ENCODE assay signal across 11 cellular contexts in genomic region chr10:16987129-16987670, GRCh38.
A peak's percentile ranks its signal among the peaks of the same experiment; 100 is the strongest.
DNase-seq lines count a peak whose midpoint lies in the region; ATAC-seq and TF ChIP-seq lines count a peak whose summit lies in the region.
"Had no signal": no experiment of that assay in that cellular context is flagged by ENCODE, and none has a peak within 500 bp of the region (broad histone marks: within the 10 kb centered on the region; RNA-seq: fewer than 3 reads in every experiment).

No MANE protein-coding gene starts in this region.

- no peak overlapping the region for H3K27ac ChIP-seq in CD8-positive, alpha-beta T cell (ENCODE audit: low read depth, low read length)

- no peak overlapping the region for H3K4me3 ChIP-seq in CD8-positive, alpha-beta T cell (ENCODE audit: low read depth, low read length)
- H3K4me3 ChIP-seq in adipocyte (ENCODE audit: low read length), result peak overlapping the region; percentile 56
- H3K4me3 ChIP-seq in neuron (ENCODE audit: low read length), result peak overlapping the region; percentile 13

- intact Hi-C loops in CD8-positive, alpha-beta T cell (cut with DNase I, micrococcal nuclease), result no loop called here

- POLR2A ChIA-PET in CD8-positive, alpha-beta T cell (lab: Charles Lee), result interaction anchor here (1.3 kb wide), 1 partner anchor 18 kb away, joined by 3 read pairs; no protein-coding TSS in a partner anchor

- peaks cover 2% of the 10 kb centered on the region for H3K9me3 Mint-ChIP-seq in CD8-positive, alpha-beta T cell

- no peaks in the 10 kb centered on the region for H3K36me3 ChIP-seq in CD8-positive, alpha-beta T cell (ENCODE audit: insufficient read depth, low read length)
- H3K36me3 ChIP-seq in adipocyte (ENCODE audit: control insufficient read depth, insufficient read depth, low read length, severe bottlenecking), result no peaks in the 10 kb centered on the region
- no peaks in the 10 kb centered on the region for H3K36me3 ChIP-seq in neuron (ENCODE audit: insufficient read depth, low read length)
- H3K36me3 ChIP-seq: BE2C had no signal

- CTCF ChIA-PET in CD8-positive, alpha-beta T cell (lab: Charles Lee), result no interaction called here

- no peak overlapping the region for H3K4me3 Mint-ChIP-seq in CD8-positive, alpha-beta T cell

- H3K27me3 Mint-ChIP-seq in CD8-positive, alpha-beta T cell (ENCODE audit: low read depth), result no peaks in the 10 kb centered on the region

- H3K9ac ChIP-seq in adipocyte (ENCODE audit: low read length), result peak overlapping the region; percentile 81

- H3K36me3 Mint-ChIP-seq in CD8-positive, alpha-beta T cell, result peaks cover 5% of the 10 kb centered on the region

- H3K9me3 ChIP-seq in CD8-positive, alpha-beta T cell (ENCODE audit: low read length), result no peaks in the 10 kb centered on the region
- H3K9me3 ChIP-seq in adipocyte (ENCODE audit: control insufficient read depth, low read length) (no peaks in the 10 kb centered on the region), neuron (ENCODE audit: low read length) (no peaks in the 10 kb centered on the region)
- H3K9me3 ChIP-seq: BE2C had no signal

- no peak for TF ChIP-seq CTCF in CD8-positive, alpha-beta T cell (IDR thresholded peaks at IDR 0.05)

- no peaks in the 10 kb centered on the region for H3K4me1 ChIP-seq in CD8-positive, alpha-beta T cell (ENCODE audit: insufficient read depth, low read length)
- H3K4me1 ChIP-seq in adipocyte (ENCODE audit: control insufficient read depth, insufficient read depth, low read length), result peaks cover 24% of the 10 kb centered on the region
- H3K4me1 ChIP-seq in neuron (ENCODE audit: insufficient read depth, low read length), result peaks cover 34% of the 10 kb centered on the region
- H3K4me1 ChIP-seq: BE2C had no signal

- ATAC-seq in CD8-positive, alpha-beta T cell, result no peak
- ATAC-seq in GM19397 (IDR thresholded peaks at IDR 0.05; ENCODE audit: unreplicated experiment) (no peak), HG02571 (IDR thresholded peaks at IDR 0.05; ENCODE audit: unreplicated experiment) (no peak)

- H3K27me3 ChIP-seq in CD8-positive, alpha-beta T cell (ENCODE audit: insufficient read depth, low read length), result no peaks in the 10 kb centered on the region
- H3K27me3 ChIP-seq in adipocyte (replicated peaks; ENCODE audit: control insufficient read depth, insufficient read depth, low read length) (no peaks in the 10 kb centered on the region), neuron (ENCODE audit: insufficient read depth, low read length) (no peaks in the 10 kb centered on the region)
- H3K27me3 ChIP-seq: BE2C had no signal

- peak overlapping the region; percentile 12 for H3K27ac Mint-ChIP-seq in CD8-positive, alpha-beta T cell

- H3K4me1 Mint-ChIP-seq in CD8-positive, alpha-beta T cell (ENCODE audit: low read depth), result no peaks in the 10 kb centered on the region

- DNase-seq in CD8-positive, alpha-beta T cell, result no peak
- DNase-seq in adipocyte (ENCODE audit: low read depth) (peak; percentile 88), fibroblast of peridontal ligament (ENCODE audit: extremely low read depth) (peak; percentile 97), NCI-H82 treated with DMSO at 0.1 percent for 48 hours (lab: John Stamatoyannopoulos, UW; ENCODE audit: unreplicated experiment) (no peak), NCI-H2081 (lab: John Stamatoyannopoulos, UW) (no peak)
- DNase-seq: activated CD4-positive, CD25-positive, alpha-beta regulatory T cell treated with anti-CD3 and anti-CD28 coated beads, Interleukin-2, amount 50 U/mL, for 72 hours; BE2C; NCI-H82 had no signal

- peak overlapping the region; percentile 8 for H2AFZ ChIP-seq in neuron (ENCODE audit: low read depth, low read length)

Comparison
In these comparisons a context has a peak if more than half of its experiments do, and no peak if none do; other contexts are left out.
1. DNase-seq: peak in adipocyte (single experiment) and fibroblast of peridontal ligament (single experiment); none in CD8-positive, alpha-beta T cell (0 of 7), NCI-H82 treated with DMSO at 0.1 percent for 48 hours (single experiment) and NCI-H2081 (0 of 2).